25 cellular contexts compared by ENCODE assay signal in the genomic region with DNA sequence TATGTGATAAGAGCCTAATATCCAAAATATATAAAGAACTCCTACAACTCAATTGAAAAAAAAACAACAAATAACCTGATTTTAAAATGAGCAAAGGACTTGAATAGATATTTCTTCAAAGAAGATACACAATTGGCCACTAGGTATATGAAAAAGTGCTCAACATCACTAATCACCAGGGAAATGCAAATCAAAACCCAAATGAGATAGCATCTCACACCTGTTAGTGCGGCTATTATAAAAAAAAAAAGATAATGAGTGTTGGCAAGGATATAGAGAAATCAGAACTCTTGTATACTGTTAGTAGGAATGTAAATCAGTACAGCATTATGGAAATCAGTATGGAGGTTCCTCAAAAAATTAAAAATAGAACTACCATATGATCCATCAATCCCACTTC.
DNase-seq lines count a peak whose midpoint lies in the region; ATAC-seq and FAIRE-seq lines count a peak whose summit lies in the region.
"Had no signal": no experiment of that assay in that cellular context is flagged by ENCODE, and none has a peak within 500 bp of the region (broad histone marks: within the 10 kb centered on the region; RNA-seq: fewer than 3 reads in every experiment).

No MANE protein-coding gene starts in this region.

- peaks cover 3% of the 10 kb centered on the region for H3K4me1 Mint-ChIP-seq in memory B cell

- no peak overlapping the region for H3K4me3 Mint-ChIP-seq in memory B cell
- H3K4me3 Mint-ChIP-seq: CD14-positive monocyte; CD4-positive, alpha-beta memory T cell; CD4-positive, CD25-positive, alpha-beta regulatory T cell; CD8-positive, alpha-beta memory T cell had no signal

- H3K27ac Mint-ChIP-seq in memory B cell = no peak overlapping the region
- H3K27ac Mint-ChIP-seq: CD14-positive monocyte had no signal

- H3K9me3 Mint-ChIP-seq in memory B cell = no peaks in the 10 kb centered on the region
- H3K9me3 Mint-ChIP-seq: CD4-positive, alpha-beta memory T cell; CD4-positive, CD25-positive, alpha-beta regulatory T cell; CD8-positive, alpha-beta memory T cell had no signal

- FAIRE-seq in colon (lab: Jason Lieb, UNC) = peak; percentile 21
- FAIRE-seq: A204.1, GM12878, GM18507 had no signal

- H3K27me3 Mint-ChIP-seq in memory B cell = no peaks in the 10 kb centered on the region

- H3K36me3 Mint-ChIP-seq in memory B cell = no peaks in the 10 kb centered on the region
- H3K36me3 Mint-ChIP-seq: CD14-positive monocyte; CD4-positive, alpha-beta memory T cell; CD4-positive, CD25-positive, alpha-beta regulatory T cell; CD8-positive, alpha-beta memory T cell had no signal

- DNase-seq in NCI-H526 (lab: John Stamatoyannopoulos, UW) (peak; percentile 21 to 23), NCI-H526 treated with DMSO at 0.1 percent for 48 hours (lab: John Stamatoyannopoulos, UW) (no peak), memory B cell (ENCODE audit: low spot score in 2 of 2) (no peak)
- DNase-seq in activated CD4-positive, CD25-positive, alpha-beta regulatory T cell treated with anti-CD3 and anti-CD28 coated beads, Interleukin-2, amount 50 U/mL, for 72 hours = no peak
- DNase-seq: 8988T; ACHN; BE2C; C1 segment of cervical spinal cord; CD8-positive, alpha-beta memory T cell; COR-L47; DMS 273 treated with DMSO at 0.1 percent for 48 hours; DMS153; DMS53; DMS79; DND-41; EL; GDM1 had no signal

- ATAC-seq in memory B cell (ENCODE audit: low read depth) (peak; percentile 56), GM21529 (IDR thresholded peaks at IDR 0.05; ENCODE audit: unreplicated experiment) (no peak)
- ATAC-seq: GM12878 had no signal

Comparison
In these comparisons a context has a peak if more than half of its experiments do, and no peak if none do; other contexts are left out.
1. DNase-seq: peak in NCI-H526 (2 of 2); none in NCI-H526 treated with DMSO at 0.1 percent for 48 hours (single experiment), memory B cell (0 of 2) and activated CD4-positive, CD25-positive, alpha-beta regulatory T cell treated with anti-CD3 and anti-CD28 coated beads, Interleukin-2, amount 50 U/mL, for 72 hours (single experiment).